Comparison of ENCODE assay signal across 23 cellular contexts in genomic region chr10:99451981-99452380, GRCh38. TPM values are rescaled to one million over a fixed set of nuclear protein-coding genes. Genes with fewer than 3 reads are reported as not detected.
DNase-seq lines count a peak whose midpoint lies in the region; ATAC-seq, FAIRE-seq and TF ChIP-seq lines count a peak whose summit lies in the region.
"Had no signal": no experiment of that assay in that cellular context is flagged by ENCODE, and none has a peak within 500 bp of the region (broad histone marks: within the 10 kb centered on the region; RNA-seq: fewer than 3 reads in every experiment).

No MANE protein-coding gene starts in this region.

- no peaks in the 10 kb centered on the region for H3K36me3 Mint-ChIP-seq in immature natural killer cell
- H3K36me3 Mint-ChIP-seq: CD4-positive, alpha-beta memory T cell had no signal

- no peaks in the 10 kb centered on the region for H3K36me3 ChIP-seq in HEK293 (ENCODE audit: control insufficient read depth in 2 of 2, insufficient read depth in 1 of 2, low read length in 2 of 2)
- no peaks in the 10 kb centered on the region for H3K36me3 ChIP-seq in iPS-18a (ENCODE audit: control insufficient read depth, low read depth, low read length)
- no peaks in the 10 kb centered on the region for H3K36me3 ChIP-seq in osteoblast (ENCODE audit: insufficient read depth, low read length)
- H3K36me3 ChIP-seq: BE2C; BLaER1 treated with 17β-estradiol and CSF1 and Interleukin-3, amounts not matched to agents 10 nM and 100 nM; HAP-1 had no signal

- TF ChIP-seq POLR2A in A549 (IDR thresholded peaks at IDR 0.05; ENCODE audit: low read length) = no peak

- no peak for DNase-seq in A549 (ENCODE audit: low read depth in 1 of 2, low spot score in 1 of 2)
- peak; percentile 61 for DNase-seq in osteoblast (ENCODE audit: insufficient read length, low spot score, missing footprints)
- DNase-seq in C1 segment of cervical spinal cord (lab: John Stamatoyannopoulos, UW) = no peak
- no peak for DNase-seq in nucleus accumbens (lab: John Stamatoyannopoulos, UW)
- DNase-seq in immature natural killer cell = no peak
- no peak for DNase-seq in left colon
- DNase-seq: ACHN; AML-193; BE2C; Calu3; CD4-positive, alpha-beta memory T cell; COR-L47; DMS53; DMS79 treated with DMSO at 0.1 percent for 48 hours; GM23248 had no signal

- no peak for TF ChIP-seq CTCF in A549 (IDR thresholded peaks at IDR 0.05)
- TF ChIP-seq CTCF in HEK293 (tag by site-specific recombination; IDR thresholded peaks at IDR 0.05) = no peak
- no peak for TF ChIP-seq CTCF in osteoblast (IDR thresholded peaks at IDR 0.05; ENCODE audit: extremely low read depth, low read depth, low read length)

- 21% methylated on average over 1 of the region's 1 CpG for WGBS in A549 (ENCODE audit: missing lambda C conversion rate)

- POLR2A ChIA-PET in A549 (lab: Yijun Ruan, JAX) = no interaction called here
- POLR2A ChIA-PET in HEK293 (lab: Yijun Ruan, JAX) = no interaction called here

- no peak for TF ChIP-seq RAD21 in A549 (conservative IDR thresholded peaks at IDR 0.05 in 1 of 2, IDR thresholded peaks at IDR 0.05 in 1 of 2)

- H3K4me3 ChIP-seq in A549 = no peak overlapping the region
- H3K4me3 ChIP-seq in HEK293 (ENCODE audit: low read depth, low read length) = no peak overlapping the region
- H3K4me3 ChIP-seq in iPS-18a (ENCODE audit: low read length) = peak overlapping the region; percentile 1
- no peak overlapping the region for H3K4me3 ChIP-seq in osteoblast (ENCODE audit: insufficient read depth, low read length)
- H3K4me3 ChIP-seq: BLaER1 treated with 17β-estradiol and CSF1 and Interleukin-3, amounts not matched to agents 10 nM and 100 nM; GM23248; HAP-1 had no signal

- no peak for TF ChIP-seq EP300 in A549 (IDR thresholded peaks at IDR 0.05)

- H3K79me2 ChIP-seq in osteoblast (ENCODE audit: insufficient read depth, low read length) = no peaks in the 10 kb centered on the region

- no peak overlapping the region for H3K27ac Mint-ChIP-seq in immature natural killer cell
- H3K27ac Mint-ChIP-seq: CD4-positive, alpha-beta memory T cell had no signal

- no peak for FAIRE-seq in A549 (lab: Jason Lieb, UNC)
- FAIRE-seq: A204.1, GM12892, GM19239 had no signal

- no peak overlapping the region for H3K27ac ChIP-seq in A549
- no peak overlapping the region for H3K27ac ChIP-seq in HEK293 (ENCODE audit: extremely low read depth, low read depth, low read length)
- H3K27ac ChIP-seq in iPS-18a (ENCODE audit: low read length) = no peak overlapping the region
- no peak overlapping the region for H3K27ac ChIP-seq in osteoblast (ENCODE audit: low read depth, low read length)
- H3K27ac ChIP-seq: 22Rv1; BLaER1 treated with 17β-estradiol and CSF1 and Interleukin-3, amounts not matched to agents 10 nM and 100 nM; GM23248 had no signal

- no peaks in the 10 kb centered on the region for H3K9me3 Mint-ChIP-seq in immature natural killer cell
- H3K9me3 Mint-ChIP-seq: CD4-positive, alpha-beta memory T cell had no signal

- no peaks in the 10 kb centered on the region for H3K4me1 Mint-ChIP-seq in immature natural killer cell
- H3K4me1 Mint-ChIP-seq: CD4-positive, alpha-beta memory T cell had no signal

- intact Hi-C loops in left colon (cut with DNase I, micrococcal nuclease) = no loop called here

- H3K9me3 ChIP-seq in A549 = no peaks in the 10 kb centered on the region
- no peaks in the 10 kb centered on the region for H3K9me3 ChIP-seq in HEK293 (ENCODE audit: control insufficient read depth, insufficient read depth, low read depth, low read length)
- no peaks in the 10 kb centered on the region for H3K9me3 ChIP-seq in iPS-18a (ENCODE audit: control insufficient read depth, low read depth, low read length)
- no peaks in the 10 kb centered on the region for H3K9me3 ChIP-seq in osteoblast (ENCODE audit: low read depth, low read length)
- H3K9me3 ChIP-seq: BE2C; BLaER1 treated with 17β-estradiol and CSF1 and Interleukin-3, amounts not matched to agents 10 nM and 100 nM; HAP-1 had no signal

- no peaks in the 10 kb centered on the region for H3K27me3 ChIP-seq in iPS-18a (ENCODE audit: control insufficient read depth, insufficient read depth, low read length)
- peaks cover 64% of the 10 kb centered on the region for H3K27me3 ChIP-seq in osteoblast (ENCODE audit: insufficient read depth, low read length)
- H3K27me3 ChIP-seq: BLaER1 treated with 17β-estradiol and CSF1 and Interleukin-3, amounts not matched to agents 10 nM and 100 nM had no signal

- CTCF ChIA-PET in A549 (lab: Yijun Ruan, JAX) (interaction anchor here (1.0 to 6.3 kb wide), 5 partner anchors 8 to 161 kb away, joined by 4 to 37 read pairs (median 7); no protein-coding TSS in a partner anchor), HEK293 (lab: Yijun Ruan, JAX) (interaction anchor here (0.5 to 5.3 kb wide), 7 partner anchors 16 to 558 kb away, joined by 3 to 39 read pairs (median 3); partner anchors contain the start of gene DNMBP)

- ATAC-seq in A549 = no peak
- no peak for ATAC-seq in left colon

- no peak overlapping the region for H3K4me3 Mint-ChIP-seq in immature natural killer cell
- H3K4me3 Mint-ChIP-seq: CD4-positive, alpha-beta memory T cell had no signal

- H4K20me1 ChIP-seq in osteoblast (ENCODE audit: insufficient read depth, low read length) = no peaks in the 10 kb centered on the region
- H4K20me1 ChIP-seq: BLaER1 treated with 17β-estradiol and CSF1 and Interleukin-3, amounts not matched to agents 10 nM and 100 nM had no signal

- H2AFZ ChIP-seq in osteoblast (ENCODE audit: low read length) = no peak overlapping the region
- H2AFZ ChIP-seq: GM23248 had no signal

- H3K4me1 ChIP-seq in A549 (no peaks in the 10 kb centered on the region), HEK293 (ENCODE audit: control insufficient read depth, insufficient read depth, low read length) (peaks cover 28% of the 10 kb centered on the region), iPS-18a (ENCODE audit: control insufficient read depth, low read depth, low read length) (peaks cover 14% of the 10 kb centered on the region), osteoblast (ENCODE audit: insufficient read depth, low read length) (no peaks in the 10 kb centered on the region)
- H3K4me1 ChIP-seq: BE2C had no signal

- H3K27me3 Mint-ChIP-seq in immature natural killer cell (ENCODE audit: low read depth in 3 of 3) = peaks cover 2 to 5% (median 3%) of the 10 kb centered on the region in 3 donors

- H3K4me2 ChIP-seq in A549 = no peak overlapping the region
- no peak overlapping the region for H3K4me2 ChIP-seq in osteoblast (ENCODE audit: insufficient read depth, low read length)
- H3K4me2 ChIP-seq: BLaER1 treated with 17β-estradiol and CSF1 and Interleukin-3, amounts not matched to agents 10 nM and 100 nM had no signal

- no peak overlapping the region for H3K9ac ChIP-seq in iPS-18a (ENCODE audit: low read length)
- H3K9ac ChIP-seq: BLaER1 treated with 17β-estradiol and CSF1 and Interleukin-3, amounts not matched to agents 10 nM and 100 nM; GM23248 had no signal

TF ChIP-seq in A549, 52 proteins besides CTCF, POLR2A, EP300 and RAD21 (continues in another document):
- no peak for TF ChIP-seq USF2 (IDR thresholded peaks at IDR 0.05)
- no peak for TF ChIP-seq JUNB (IDR thresholded peaks at IDR 0.05)
- TF ChIP-seq RNF2 (IDR thresholded peaks at IDR 0.05; ENCODE audit: borderline replicate concordance, low read depth) = 0 out of 2 replicates have a peak, but pooled peaks have one; percentile 68

TF ChIP-seq in HEK293, 187 proteins besides CTCF, POLR2A, EP300 and RAD21:
- TF ChIP-seq ZNF214 (tag by site-specific recombination; IDR thresholded peaks at IDR 0.05; ENCODE audit: borderline replicate concordance) (no peak), ZSCAN4 (tag by site-specific recombination; IDR thresholded peaks at IDR 0.05) (peak; percentile 60; the same call in 1 of the 2 replicates)

RNA-seq across cellular contexts. Expression of gene GOT1, which starts 21.6 kb away (rescaled TPM):
- polyA plus RNA-seq in A549 (2011; rRNA removed) = 34.9 and 55.7 TPM in 2 replicates
- polyA plus RNA-seq in A549 (2012; cell fraction: cytosol; rRNA removed) = 20.8 and 25.6 TPM in 2 replicates
- polyA plus RNA-seq in A549 (2012; cell fraction: nucleus; rRNA removed) = 15.5 and 24.5 TPM in 2 replicates
- polyA plus RNA-seq in A549 (2017; fragmentation: RNase III; extraction: RNeasy Plus Mini Kit Qiagen cat#74134 plus additional on column Dnase treatment) = 27.6 to 31.3 TPM (median 31.1 TPM) in 3 replicates
- 33.7 and 34.2 TPM in 2 replicates for polyA minus RNA-seq in A549 (2011; rRNA and poly(A)+ RNA removed)
- 36.2 and 42.7 TPM in 2 replicates for total RNA-seq in osteoblast
- polyA plus RNA-seq in immature natural killer cell = 10 to 100 TPM; 21.7 to 29.0 (median 27.6) TPM
- total RNA-seq in left colon = 100 to 1,000 TPM in 1 of 2 donors, 10 to 100 TPM in 1; 91.5 to 107 TPM
